In the genomic region with DNA sequence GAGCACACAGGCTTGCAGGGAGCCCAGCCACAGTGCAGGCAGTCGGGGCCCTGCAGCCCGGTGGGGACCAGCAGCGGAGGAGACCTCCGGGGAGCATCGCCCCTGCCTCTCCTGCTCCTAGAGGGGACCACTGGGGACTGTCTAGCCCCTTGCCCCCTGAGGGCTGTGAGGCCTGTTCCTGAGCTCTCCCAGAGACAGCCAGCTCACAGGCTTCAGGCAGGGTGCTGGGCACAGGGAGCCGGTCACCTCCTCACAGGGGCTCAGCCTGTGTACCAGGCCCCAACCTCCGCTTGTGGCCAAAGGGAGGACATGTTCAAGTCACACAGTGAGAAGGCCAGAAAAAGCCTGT, we compare ENCODE assay signal across 26 cellular contexts. TPM values are rescaled to one million over a fixed set of nuclear protein-coding genes. Genes with fewer than 3 reads are reported as not detected.
DNase-seq lines count a peak whose midpoint lies in the region; ATAC-seq, FAIRE-seq and TF ChIP-seq lines count a peak whose summit lies in the region.
"Had no signal": no experiment of that assay in that cellular context is flagged by ENCODE, and none has a peak within 500 bp of the region (broad histone marks: within the 10 kb centered on the region; RNA-seq: fewer than 3 reads in every experiment).

No MANE protein-coding gene starts in this region.

- H3K9me3 ChIP-seq in Caco-2 (no peaks in the 10 kb centered on the region), H1 (ENCODE audit: insufficient read depth in 2 of 2, low read depth in 1 of 2, low read length in 1 of 2) (no peaks in the 10 kb centered on the region), neuronal stem cell (replicated peaks in 1 of 2; ENCODE audit: control insufficient read depth in 2 of 2, insufficient read depth in 1 of 2, low read depth in 1 of 2, low read length in 2 of 2) (no peaks in the 10 kb centered on the region), aorta (ENCODE audit: control insufficient read depth, low read length) (no peaks in the 10 kb centered on the region), testis (no peaks in the 10 kb centered on the region)
- H3K9me3 ChIP-seq: BE2C, SJCRH30 had no signal

- POLR2A ChIA-PET in Caco-2 (lab: Charles Lee) (no interaction called here), H1 (lab: Charles Lee; ENCODE audit: partially characterized antibody) (interaction anchor here (0.8 to 1.9 kb wide), 6 partner anchors 19 to 79 kb away, joined by 3 to 6 read pairs (median 3); no protein-coding TSS in a partner anchor)

- H2BK120ac ChIP-seq in H1 (replicated peaks; ENCODE audit: low read depth, low read length) (no peak overlapping the region), neuronal stem cell (ENCODE audit: low read depth, low read length) (no peak overlapping the region)

- no peaks in the 10 kb centered on the region for H3K36me3 Mint-ChIP-seq in Caco-2 (ENCODE audit: insufficient read depth, unreplicated experiment)

- H2BK12ac ChIP-seq in H1 (ENCODE audit: low read depth, low read length): peak overlapping the region; percentile 6; the same call in 1 of the 2 replicates
- H2BK12ac ChIP-seq in neuronal stem cell (ENCODE audit: low read length): peak overlapping the region; percentile 46

- H3K4ac ChIP-seq in H1 (replicated peaks; ENCODE audit: insufficient read length, low read depth, low read length) (no peak overlapping the region), neuronal stem cell (ENCODE audit: low read length) (peak overlapping the region; percentile 23)

- H3K9me3 Mint-ChIP-seq in Caco-2 (ENCODE audit: unreplicated experiment): no peaks in the 10 kb centered on the region

- no peak overlapping the region for H2AK5ac ChIP-seq in H1 (ENCODE audit: low read depth, low read length)
- H2AK5ac ChIP-seq in neuronal stem cell (ENCODE audit: low read depth, low read length): peak overlapping the region; percentile 92

- H4K91ac ChIP-seq in H1 (replicated peaks; ENCODE audit: insufficient read length, low read length) (no peak overlapping the region), neuronal stem cell (ENCODE audit: low read depth, low read length, poor library complexity) (no peak overlapping the region)

- TF ChIP-seq EP300 in H1 (IDR thresholded peaks at IDR 0.05; ENCODE audit: borderline replicate concordance in 1 of 2, low read depth in 2 of 2, low read length in 2 of 2): no peak

- no peak for TF ChIP-seq RAD21 in H1 (IDR thresholded peaks at IDR 0.05 in 1 of 2, conservative IDR thresholded peaks at IDR 0.05 in 1 of 2; ENCODE audit: low read depth in 2 of 2, low read length in 2 of 2)

- no peak overlapping the region for H3K4me3 ChIP-seq in Caco-2 (ENCODE audit: low read depth, low read length)
- H3K4me3 ChIP-seq in H1 (ENCODE audit: extremely low read depth in 1 of 4, insufficient read depth in 2 of 4, low read depth in 3 of 4, low read length in 4 of 4): no peak overlapping the region
- H3K4me3 ChIP-seq in neuronal stem cell (ENCODE audit: low read length in 2 of 2): no peak overlapping the region
- no peak overlapping the region for H3K4me3 ChIP-seq in aorta (ENCODE audit: low read length in 2 of 2)
- H3K4me3 ChIP-seq in testis: no peak overlapping the region
- H3K4me3 ChIP-seq: SJCRH30 had no signal

- no peaks in the 10 kb centered on the region for H3K79me1 ChIP-seq in H1 (ENCODE audit: low read depth, low read length)
- peaks cover 2% of the 10 kb centered on the region for H3K79me1 ChIP-seq in neuronal stem cell (ENCODE audit: low read depth, low read length)

- H2BK20ac ChIP-seq in H1 (ENCODE audit: low read length): no peak overlapping the region

- H3K4me1 ChIP-seq in Caco-2: peaks cover 27% of the 10 kb centered on the region
- H3K4me1 ChIP-seq in H1 (replicated peaks in 1 of 4; ENCODE audit: control insufficient read depth in 3 of 4, insufficient read depth in 4 of 4, low read length in 3 of 4): peaks cover 0 to 7% (median 3%) of the 10 kb centered on the region in 4 experiments; a peak in 2 of 7 replicates
- H3K4me1 ChIP-seq in neuronal stem cell (ENCODE audit: control insufficient read depth in 2 of 2, insufficient read depth in 1 of 2, low read depth in 1 of 2, low read length in 2 of 2): peaks cover 0 to 5% of the 10 kb centered on the region in 2 donors
- H3K4me1 ChIP-seq in aorta (ENCODE audit: control insufficient read depth in 1 of 2, insufficient read depth in 2 of 2, low read length in 2 of 2): no peaks in the 10 kb centered on the region
- H3K4me1 ChIP-seq in testis: peaks cover 3% of the 10 kb centered on the region
- H3K4me1 ChIP-seq: BE2C, SJCRH30 had no signal

- DNase-seq in Caco-2: no peak
- DNase-seq in H1 (ENCODE audit: low read depth in 1 of 2, low spot score in 2 of 2): no peak
- DNase-seq in neuronal stem cell (ENCODE audit: low spot score): no peak
- DNase-seq in aorta: peak; percentile 37 to 61
- DNase-seq in testis: no peak
- no peak for DNase-seq in NCI-H446 (lab: John Stamatoyannopoulos, UW)
- no peak for DNase-seq in activated CD4-positive, alpha-beta T cell treated with anti-CD3 and anti-CD28 coated beads for 48 hours
- DNase-seq: BE2C; DMS153; DND-41; KBM-7; NCI-H1105 treated with DMSO at 0.1 percent for 48 hours; NCI-H146; NCI-H2029; NCI-H446 treated with DMSO at 0.1 percent for 48 hours; NCI-H526; NK-92 treated with Interleukin-12 subunit alpha and Interleukin-12 subunit beta, amount 100 ng/mL, for 24 hours; PC-3; SJCRH30 had no signal

- H3K18ac ChIP-seq in H1 (ENCODE audit: extremely low read depth, low read length): no peak overlapping the region
- peak overlapping the region; percentile 71 for H3K18ac ChIP-seq in neuronal stem cell (ENCODE audit: low read length)

- peak overlapping the region; percentile 89 for H3K27ac Mint-ChIP-seq in Caco-2 (ENCODE audit: unreplicated experiment)

- H3K27me3 ChIP-seq in Caco-2 (replicated peaks; ENCODE audit: control insufficient read depth, insufficient read depth, low read length): no peaks in the 10 kb centered on the region
- peaks cover 1 to 18% (median 16%) of the 10 kb centered on the region in 4 experiments for H3K27me3 ChIP-seq in H1 (replicated peaks in 1 of 4; ENCODE audit: control insufficient read depth in 3 of 4, extremely low read depth in 1 of 4, insufficient read depth in 3 of 4, low read length in 3 of 4)
- H3K27me3 ChIP-seq in neuronal stem cell (ENCODE audit: control insufficient read depth in 3 of 3, insufficient read depth in 3 of 3, low read depth in 1 of 3, low read length in 3 of 3): peaks cover 2 to 44% (median 15%) of the 10 kb centered on the region in 3 experiments
- no peaks in the 10 kb centered on the region for H3K27me3 ChIP-seq in aorta (ENCODE audit: control insufficient read depth in 1 of 2, insufficient read depth in 2 of 2, low read length in 1 of 2)
- no peaks in the 10 kb centered on the region for H3K27me3 ChIP-seq in testis
- H3K27me3 ChIP-seq: BE2C, SJCRH30 had no signal

- WGBS in H1 (ENCODE audit: extremely low coverage in 1 of 2, insufficient coverage in 1 of 2, insufficient read length in 1 of 2, insufficient replicate concordance in 2 of 2, low coverage in 1 of 2, low lambda C conversion rate in 2 of 2, missing lambda C conversion rate in 1 of 2), 2 experiments: 93% methylated on average over 7 of the region's 7 CpGs; no CpG with 5 or more reads in 1 of the 2 experiments
- WGBS in neuronal stem cell (ENCODE audit: extremely low coverage in 2 of 2, insufficient read length in 2 of 2, insufficient replicate concordance in 1 of 2), 2 donors: no CpG with 5 or more reads among the region's 7 CpGs
- 88 to 89% methylated on average over 6 to 7 of the region's 7 CpGs for WGBS in aorta, 2 donors
- 100% methylated on average over 1 of the region's 7 CpGs; no CpG with 5 or more reads in 1 of the 2 donors for WGBS in testis, 2 donors

- H3K4me2 ChIP-seq in H1 (ENCODE audit: insufficient read depth in 1 of 2, low read depth in 2 of 2, low read length in 2 of 2) (no peak overlapping the region), neuronal stem cell (ENCODE audit: insufficient read depth, low read length, poor library complexity, severe bottlenecking) (no peak overlapping the region)

- H3K9ac ChIP-seq in H1 (replicated peaks in 1 of 4; ENCODE audit: extremely low read depth in 1 of 4, low read depth in 3 of 4, low read length in 3 of 4) (no peak overlapping the region), neuronal stem cell (ENCODE audit: low read depth, low read length, poor library complexity) (peak overlapping the region; percentile 77)

- no TSS peak for BruUV-seq in Caco-2 (replicated peaks; lab: Mats Ljungman, UMichigan)

- H2BK5ac ChIP-seq in H1 (ENCODE audit: low read depth, low read length): no peak overlapping the region
- H2BK5ac ChIP-seq in neuronal stem cell (ENCODE audit: low read length): no peak overlapping the region

- H2AFZ ChIP-seq in H1 (ENCODE audit: low read length) (no peak overlapping the region), neuronal stem cell (ENCODE audit: low read length) (no peak overlapping the region)

- no peaks in the 10 kb centered on the region for H3K27me3 Mint-ChIP-seq in Caco-2 (ENCODE audit: insufficient read depth, unreplicated experiment)

- no peak overlapping the region for H3K4me3 Mint-ChIP-seq in Caco-2 (ENCODE audit: unreplicated experiment)

- no peak overlapping the region for H3K56ac ChIP-seq in H1 (replicated peaks; ENCODE audit: insufficient read length, low read depth, low read length)

- H3K36me3 ChIP-seq in Caco-2 (ENCODE audit: control insufficient read depth, insufficient read depth, low read length) (no peaks in the 10 kb centered on the region), H1 (ENCODE audit: control insufficient read depth in 2 of 4, insufficient read depth in 4 of 4, low read length in 3 of 4) (no peaks in the 10 kb centered on the region), neuronal stem cell (replicated peaks in 1 of 2; ENCODE audit: control insufficient read depth in 2 of 2, insufficient read depth in 2 of 2, low read length in 2 of 2) (no peaks in the 10 kb centered on the region), aorta (ENCODE audit: control insufficient read depth in 1 of 2, insufficient read depth in 2 of 2, low read length in 1 of 2) (no peaks in the 10 kb centered on the region), testis (ENCODE audit: low read depth, missing control alignments) (no peaks in the 10 kb centered on the region)
- H3K36me3 ChIP-seq: BE2C, SJCRH30 had no signal

- TF ChIP-seq POLR2A in H1 (IDR thresholded peaks at IDR 0.05; ENCODE audit: control extremely low read depth in 1 of 2, low read depth in 2 of 2, low read length in 2 of 2) (no peak), testis (IDR thresholded peaks at IDR 0.05) (no peak)

- H3K79me2 ChIP-seq in H1 (ENCODE audit: control insufficient read depth in 1 of 2, insufficient read depth in 2 of 2, low read length in 2 of 2): no peaks in the 10 kb centered on the region

- no peak overlapping the region for H3K14ac ChIP-seq in H1 (ENCODE audit: insufficient read length)
- H3K14ac ChIP-seq in neuronal stem cell (ENCODE audit: low read length): no peak overlapping the region

- TF ChIP-seq CTCF in Caco-2 (IDR thresholded peaks at IDR 0.05; ENCODE audit: insufficient read depth in 1 of 2, low read depth in 1 of 2, low read length in 1 of 2, severe bottlenecking in 1 of 2, unreplicated experiment in 1 of 2): no peak
- no peak for TF ChIP-seq CTCF in H1 (IDR thresholded peaks at IDR 0.05; ENCODE audit: control extremely low read depth in 1 of 3, insufficient read depth in 1 of 3, low read depth in 1 of 3, low read length in 3 of 3)
- no peak for TF ChIP-seq CTCF in testis (IDR thresholded peaks at IDR 0.05)

- H4K20me1 ChIP-seq in H1 (replicated peaks in 1 of 2; ENCODE audit: control insufficient read depth in 1 of 2, insufficient read depth in 2 of 2, low read length in 2 of 2): no peaks in the 10 kb centered on the region

- intact Hi-C loops in Caco-2 (cut with micrococcal nuclease; ENCODE audit: unreplicated experiment): no loop called here
- intact Hi-C loops in aorta (cut with DNase I): no loop called here
- intact Hi-C loops in testis (cut with DNase I; ENCODE audit: low total_unique reads): no loop called here

- peaks cover 3% of the 10 kb centered on the region; the same call in 1 of the 2 replicates for H3K23me2 ChIP-seq in H1 (ENCODE audit: low read depth, low read length)

- H4K5ac ChIP-seq in H1 (ENCODE audit: insufficient read length, low read depth, low read length): no peak overlapping the region

- no peak for FAIRE-seq in H1 (lab: Jason Lieb, UNC)
- FAIRE-seq: GM19239, H54, HTR-8/SVneo had no signal

- H3K23ac ChIP-seq in H1 (ENCODE audit: insufficient read length): no peak overlapping the region
- H3K23ac ChIP-seq in neuronal stem cell (ENCODE audit: low read depth, low read length, poor library complexity): no peak overlapping the region

- H3K27ac ChIP-seq in H1 (ENCODE audit: low read depth, low read length) (no peak overlapping the region), neuronal stem cell (replicated peaks; ENCODE audit: low read length) (no peak overlapping the region), aorta (ENCODE audit: low read depth in 1 of 2, low read length in 2 of 2) (no peak overlapping the region), testis (no peak overlapping the region)
- H3K27ac ChIP-seq: SJCRH30 had no signal

- H4K8ac ChIP-seq in H1 (ENCODE audit: extremely low read depth, insufficient read depth, low read length): no peak overlapping the region
- H4K8ac ChIP-seq in neuronal stem cell (ENCODE audit: low read depth, low read length): no peak overlapping the region

- ATAC-seq in aorta (ENCODE audit: low FRiP score): no peak
- ATAC-seq: PC-3, SK-N-SH treated with all-trans-retinoic acid at 6 μM for 48 hours had no signal

- H2BK15ac ChIP-seq in H1 (ENCODE audit: low read length): no peak overlapping the region
- peak overlapping the region; percentile 75 for H2BK15ac ChIP-seq in neuronal stem cell (ENCODE audit: low read length)

- H3K4me1 Mint-ChIP-seq in Caco-2 (ENCODE audit: low read depth, unreplicated experiment): peaks cover under 1% of the 10 kb centered on the region

- CTCF ChIA-PET in Caco-2 (lab: Charles Lee): interaction anchor here (2.0 kb wide), 1 partner anchor 16 kb away, joined by 6 read pairs; no protein-coding TSS in a partner anchor
- CTCF ChIA-PET in H1 (lab: Charles Lee; ENCODE audit: partially characterized antibody): interaction anchor here (1.0 to 5.8 kb wide), 16 partner anchors 8 to 188 kb away, joined by 3 to 49 read pairs (median 6); no protein-coding TSS in a partner anchor

RNA-seq across cellular contexts. Expression of gene NMUR1, which starts 3.5 kb away (rescaled TPM):
- total RNA-seq in Caco-2 (2022) (not detected in 2 replicates), aorta (1 to 10 TPM in 1 of 2 donors, under 1 TPM in 1; 0.36 to 2.1 TPM), testis (1 to 10 TPM; 3.2 to 3.7 TPM)
- 0.46 and 0.56 TPM in 2 replicates for total RNA-seq in H1 (2021; fragmentation: NEBNext Ultra II Directional; extraction: Animal tissue kit (Norgen Biotek cat#: 25700))
- polyA plus RNA-seq in H1 (2011; rRNA removed) (1.5 and 2.0 TPM in 2 replicates), aorta (under 1 TPM in 1 of 2 donors, not detected in 1; 0.15 TPM), testis (ENCODE audit: insufficient read depth, low read depth, low replicate concordance) (2.7 TPM)
- polyA plus RNA-seq in H1 (2011; cell fraction: cytosol; rRNA removed): 1.0 TPM
- 1.5 TPM for polyA plus RNA-seq in H1 (2011; cell fraction: nucleus; rRNA removed)
- polyA plus RNA-seq in H1 (2012, experiment 1 of 2): 0.40 to 0.78 TPM (median 0.60 TPM) in 4 replicates
- 0.38 TPM for polyA plus RNA-seq in H1 (2012, experiment 2 of 2)
- 0.77 TPM for polyA plus RNA-seq in H1 (2013, experiment 1 of 2)
- polyA plus RNA-seq in H1 (2013, experiment 2 of 2): 0.83 TPM
- 0.78 and 1.2 TPM in 2 replicates for polyA minus RNA-seq in H1 (2011; rRNA and poly(A)+ RNA removed)
- polyA minus RNA-seq in H1 (2011; cell fraction: cytosol; rRNA and poly(A)+ RNA removed): 0.44 TPM
- 0.90 TPM for polyA minus RNA-seq in H1 (2011; cell fraction: nucleus; rRNA and poly(A)+ RNA removed)
- polyA plus RNA-seq in neuronal stem cell (2013, experiment 1 of 2): 0.28 TPM
- polyA plus RNA-seq in neuronal stem cell (2013, experiment 2 of 2): 0.29 TPM
- total RNA-seq: A673, LHCN-M2, MCF 10A, PC-3, SJCRH30 had no signal

RNA-seq across cellular contexts. Expression of gene TEX44, which starts 58.9 kb away (rescaled TPM):
- total RNA-seq in Caco-2 (2022) (not detected in 2 replicates), aorta (not detected), testis (100 to 1,000 TPM in 1 of 2 donors, 10 to 100 TPM in 1; 84.4 to 248 TPM)
- not detected in 2 replicates for total RNA-seq in H1 (2021; fragmentation: NEBNext Ultra II Directional; extraction: Animal tissue kit (Norgen Biotek cat#: 25700))
- polyA plus RNA-seq in H1 (2011; rRNA removed) (0.06 TPM in 1 of 2 replicates, not detected in the other), aorta (not detected), testis (ENCODE audit: insufficient read depth, low read depth, low replicate concordance) (166 TPM)
- polyA plus RNA-seq in H1 (2011; cell fraction: cytosol; rRNA removed): not detected
- polyA plus RNA-seq in H1 (2011; cell fraction: nucleus; rRNA removed): not detected
- not detected in 4 replicates for polyA plus RNA-seq in H1 (2012, experiment 1 of 2)
- not detected for polyA plus RNA-seq in H1 (2012, experiment 2 of 2)
- polyA plus RNA-seq in H1 (2013, experiment 1 of 2): not detected
- not detected for polyA plus RNA-seq in H1 (2013, experiment 2 of 2)
- polyA minus RNA-seq in H1 (2011; rRNA and poly(A)+ RNA removed): not detected in 2 replicates
- polyA minus RNA-seq in H1 (2011; cell fraction: cytosol; rRNA and poly(A)+ RNA removed): not detected
- not detected for polyA minus RNA-seq in H1 (2011; cell fraction: nucleus; rRNA and poly(A)+ RNA removed)
- not detected for polyA plus RNA-seq in neuronal stem cell (2013, experiment 1 of 2)
- polyA plus RNA-seq in neuronal stem cell (2013, experiment 2 of 2): not detected
- total RNA-seq: A673, LHCN-M2, MCF 10A, PC-3, SJCRH30 had no signal

Comparison
In these comparisons a context has a peak if more than half of its experiments do, and no peak if none do; other contexts are left out.
1. DNase-seq: peak in aorta (2 of 2); none in Caco-2 (0 of 2), H1 (0 of 2), neuronal stem cell (single experiment), testis (single experiment), NCI-H446 (0 of 2) and activated CD4-positive, alpha-beta T cell treated with anti-CD3 and anti-CD28 coated beads for 48 hours (single experiment).
2. RNA of gene TEX44, which starts 58.9 kb away (total RNA-seq): 84.4 to 248 TPM in testis; not detected in Caco-2, not detected in H1 and not detected in aorta; every median in the first group is over 10 times any median in the second.